8 cellular contexts compared by ENCODE assay signal in genomic region chr14:23285530-23286019, GRCh38. TPM values are rescaled to one million over a fixed set of nuclear protein-coding genes. Genes with fewer than 3 reads are reported as not detected.
DNase-seq lines count a peak whose midpoint lies in the region; ATAC-seq, FAIRE-seq and TF ChIP-seq lines count a peak whose summit lies in the region.

No MANE protein-coding gene starts in this region.

- no peak for TF ChIP-seq POLR2A in stomach (IDR thresholded peaks at IDR 0.05)

- peaks cover 24% of the 10 kb centered on the region for H3K4me1 ChIP-seq in DND-41 (ENCODE audit: insufficient read depth, low read length)
- 0 out of 2 replicates have a peak, but pooled peaks cover 6% of the 10 kb centered on the region for H3K4me1 ChIP-seq in HUES6 (ENCODE audit: control insufficient read depth, insufficient read depth, low read length)
- H3K4me1 ChIP-seq in keratinocyte (ENCODE audit: control insufficient read depth, extremely low read depth, insufficient read depth, low read length): peaks cover 14% of the 10 kb centered on the region
- H3K4me1 ChIP-seq in stomach: peaks cover 11 to 35% (median 29%) of the 10 kb centered on the region in 4 donors

- H2AFZ ChIP-seq in DND-41 (ENCODE audit: low read depth, low read length) (peak overlapping the region; percentile 76), keratinocyte (ENCODE audit: control insufficient read depth, low read length) (peak overlapping the region; percentile 78)

- peak; percentile 31 for DNase-seq in DND-41
- DNase-seq in astrocyte of the spinal cord (ENCODE audit: low read depth, low spot score): no peak
- no peak for DNase-seq in keratinocyte (ENCODE audit: low read depth, low spot score)
- DNase-seq in stomach: no peak
- no peak for DNase-seq in NCI-H446 (lab: John Stamatoyannopoulos, UW)
- no peak for DNase-seq in ureter (ENCODE audit: low spot score)

- dilution Hi-C loops in keratinocyte (cut with MboI; ENCODE audit: extremely low pct_ligation_motif_present, low sequenced_read_pairs): no loop called here

- 0 to 1% (median 1%) methylated on average over 15 to 22 of the region's 22 CpGs for WGBS in stomach, 5 donors

- peak; percentile 38 for ATAC-seq in DND-41 (ENCODE audit: insufficient read depth, low read depth)
- peak; percentile 21 for ATAC-seq in GM21515 (IDR thresholded peaks at IDR 0.05; ENCODE audit: unreplicated experiment)

- H3K4me3 ChIP-seq in DND-41 (ENCODE audit: low read depth in 1 of 2, low read length in 2 of 2): peak overlapping the region; percentile 82 to 84
- H3K4me3 ChIP-seq in HUES6 (ENCODE audit: low read depth, low read length): peak overlapping the region; percentile 73
- peak overlapping the region; percentile 95 for H3K4me3 ChIP-seq in astrocyte of the spinal cord (ENCODE audit: low read depth, low read length)
- peak overlapping the region; percentile 77 to 97 (median 96) for H3K4me3 ChIP-seq in keratinocyte (ENCODE audit: control insufficient read depth in 2 of 3, extremely low read depth in 1 of 3, insufficient read depth in 2 of 3, low read depth in 1 of 3, low read length in 3 of 3)
- peak overlapping the region; percentile 64 to 92 (median 74) for H3K4me3 ChIP-seq in stomach

- intact Hi-C loops in stomach (cut with DNase I; ENCODE audit: low total_unique reads): no loop called here

- no peaks in the 10 kb centered on the region for H4K20me1 ChIP-seq in DND-41 (ENCODE audit: insufficient read depth, low read length)
- H4K20me1 ChIP-seq in keratinocyte (ENCODE audit: control insufficient read depth, extremely low read depth, insufficient read depth, low read length): no peaks in the 10 kb centered on the region

- H3K36me3 ChIP-seq in DND-41 (ENCODE audit: insufficient read depth, low read length) (no peaks in the 10 kb centered on the region; the same call in 1 of the 2 replicates), HUES6 (ENCODE audit: control insufficient read depth, insufficient read depth, low read length) (no peaks in the 10 kb centered on the region), keratinocyte (ENCODE audit: control insufficient read depth in 2 of 2, extremely low read depth in 1 of 2, insufficient read depth in 2 of 2, low read length in 2 of 2) (peaks cover 6 to 7% of the 10 kb centered on the region in 2 experiments), stomach (peaks cover 0 to 6% (median 0%) of the 10 kb centered on the region in 4 donors)

- TF ChIP-seq CTCF in DND-41 (IDR thresholded peaks at IDR 0.05; ENCODE audit: borderline replicate concordance, extremely low read depth, low read length, poor library complexity, severe bottlenecking): no peak
- TF ChIP-seq CTCF in astrocyte of the spinal cord (IDR thresholded peaks at IDR 0.05; ENCODE audit: low read depth, low read length): no peak
- TF ChIP-seq CTCF in keratinocyte (optimal IDR thresholded peaks at IDR 0.05 in 1 of 3, IDR thresholded peaks at IDR 0.05 in 1 of 3, conservative IDR thresholded peaks at IDR 0.05 in 1 of 3; ENCODE audit: extremely low read depth in 1 of 3, insufficient read depth in 2 of 3, low read length in 3 of 3): no peak
- TF ChIP-seq CTCF in stomach (IDR thresholded peaks at IDR 0.05): no peak

- H3K9ac ChIP-seq in DND-41 (ENCODE audit: low read depth, low read length): peak overlapping the region; percentile 74
- peak overlapping the region; percentile 80 for H3K9ac ChIP-seq in HUES6 (ENCODE audit: low read length)
- H3K9ac ChIP-seq in keratinocyte (ENCODE audit: control insufficient read depth, extremely low read depth, insufficient read depth, low read length): peak overlapping the region; percentile 94

- in situ Hi-C loops in astrocyte of the spinal cord (cut with HindIII; ENCODE audit: low sequenced_read_pairs): no loop called here

- no peak for FAIRE-seq in keratinocyte (lab: Jason Lieb, UNC)

- H3K27ac ChIP-seq in DND-41 (ENCODE audit: low read length) (peak overlapping the region; percentile 76), HUES6 (ENCODE audit: low read depth, low read length) (peak overlapping the region; percentile 63; the same call in 1 of the 2 replicates), keratinocyte (ENCODE audit: control insufficient read depth, insufficient read depth, low read length) (peak overlapping the region; percentile 95), stomach (peak overlapping the region; percentile 87 to 97 (median 93))

- H3K9me3 ChIP-seq in DND-41 (ENCODE audit: insufficient read depth, low read length, severe bottlenecking) (no peaks in the 10 kb centered on the region), HUES6 (ENCODE audit: control insufficient read depth, insufficient read depth, low read depth, low read length) (no peaks in the 10 kb centered on the region), keratinocyte (ENCODE audit: control insufficient read depth, low read depth, low read length) (no peaks in the 10 kb centered on the region), stomach (no peaks in the 10 kb centered on the region)

- H3K4me2 ChIP-seq in DND-41 (ENCODE audit: insufficient read depth, low read length): peak overlapping the region; percentile 83
- H3K4me2 ChIP-seq in keratinocyte (ENCODE audit: control insufficient read depth, extremely low read depth, insufficient read depth, low read depth, low read length): peak overlapping the region; percentile 94

- no peaks in the 10 kb centered on the region for H3K27me3 ChIP-seq in DND-41 (ENCODE audit: insufficient read depth, low read length, poor library complexity)
- peaks cover 35% of the 10 kb centered on the region for H3K27me3 ChIP-seq in HUES6 (ENCODE audit: control insufficient read depth, insufficient read depth, low read length)
- no peaks in the 10 kb centered on the region for H3K27me3 ChIP-seq in keratinocyte (ENCODE audit: control insufficient read depth, extremely low read depth, insufficient read depth, low read length)
- no peaks in the 10 kb centered on the region for H3K27me3 ChIP-seq in stomach

- no peak for TF ChIP-seq EP300 in stomach (IDR thresholded peaks at IDR 0.05)

- H3K79me2 ChIP-seq in DND-41 (ENCODE audit: insufficient read depth, low read length): peaks cover 23% of the 10 kb centered on the region
- peaks cover 43% of the 10 kb centered on the region for H3K79me2 ChIP-seq in keratinocyte (ENCODE audit: control insufficient read depth, insufficient read depth, low read length)

- no peaks in the 10 kb centered on the region for H3K9me1 ChIP-seq in keratinocyte (ENCODE audit: control insufficient read depth, extremely low read depth, insufficient read depth, low read length)

RNA-seq across cellular contexts. Expression of gene HOMEZ, which starts 0.4 kb away (rescaled TPM):
- polyA plus RNA-seq in keratinocyte (31.9 to 39.1 TPM (median 34.1 TPM) in 3 replicates), stomach (1 to 10 TPM; 5.8 to 9.6 (median 7.0) TPM)
- polyA plus RNA-seq in keratinocyte (2011; ENCODE audit: low read depth): 3.4 TPM
- polyA plus RNA-seq in keratinocyte (2011; cell fraction: cytosol; rRNA removed): 38.0 and 42.0 TPM in 2 replicates
- 51.0 and 59.6 TPM in 2 replicates for polyA plus RNA-seq in keratinocyte (2011; cell fraction: nucleus; rRNA removed)
- 8.5 and 18.4 TPM in 2 replicates for polyA plus RNA-seq in keratinocyte (2012; ENCODE audit: low replicate concordance)
- 49.8 to 80.6 TPM (median 62.1 TPM) in 3 replicates for polyA minus RNA-seq in keratinocyte
- polyA minus RNA-seq in keratinocyte (2011; cell fraction: cytosol; rRNA and poly(A)+ RNA removed): 33.6 TPM
- 16.6 and 25.3 TPM in 2 replicates for polyA minus RNA-seq in keratinocyte (2011; cell fraction: nucleus; rRNA and poly(A)+ RNA removed)
- total RNA-seq in stomach (100 to 1,000 TPM in 1 of 5 donors, 10 to 100 TPM in 1, 1 to 10 TPM in 3; 5.1 to 103 (median 8.3) TPM), ureter (32.7 TPM)

RNA-seq across cellular contexts. Expression of gene PPP1R3E, which starts 17.1 kb away (rescaled TPM):
- polyA plus RNA-seq in keratinocyte (1.6 to 2.5 TPM (median 1.9 TPM) in 3 replicates), stomach (10 to 100 TPM; 13.5 to 17.6 (median 16.4) TPM)
- 0.97 TPM for polyA plus RNA-seq in keratinocyte (2011; ENCODE audit: low read depth)
- 0.55 and 0.56 TPM in 2 replicates for polyA plus RNA-seq in keratinocyte (2011; cell fraction: cytosol; rRNA removed)
- polyA plus RNA-seq in keratinocyte (2011; cell fraction: nucleus; rRNA removed): 8.6 and 11.6 TPM in 2 replicates
- 0.95 and 5.5 TPM in 2 replicates for polyA plus RNA-seq in keratinocyte (2012; ENCODE audit: low replicate concordance)
- 0.95 to 1.4 TPM (median 0.96 TPM) in 3 replicates for polyA minus RNA-seq in keratinocyte
- 4.8 TPM for polyA minus RNA-seq in keratinocyte (2011; cell fraction: cytosol; rRNA and poly(A)+ RNA removed)
- 0.53 and 1.4 TPM in 2 replicates for polyA minus RNA-seq in keratinocyte (2011; cell fraction: nucleus; rRNA and poly(A)+ RNA removed)
- total RNA-seq in stomach (10 to 100 TPM in 1 of 5 donors, 1 to 10 TPM in 4; 1.7 to 17.0 (median 6.8) TPM), ureter (28.2 TPM)

RNA-seq across cellular contexts. Expression of gene BCL2L2, which starts 21.1 kb away (rescaled TPM):
- polyA plus RNA-seq in keratinocyte (24.0 to 45.7 TPM (median 33.9 TPM) in 3 replicates), stomach (10 to 100 TPM; 28.1 to 84.1 (median 48.4) TPM)
- 9.2 TPM for polyA plus RNA-seq in keratinocyte (2011; ENCODE audit: low read depth)
- polyA plus RNA-seq in keratinocyte (2011; cell fraction: cytosol; rRNA removed): 32.4 and 34.0 TPM in 2 replicates
- 76.1 and 82.5 TPM in 2 replicates for polyA plus RNA-seq in keratinocyte (2011; cell fraction: nucleus; rRNA removed)
- 34.2 and 35.4 TPM in 2 replicates for polyA plus RNA-seq in keratinocyte (2012; ENCODE audit: low replicate concordance)
- polyA minus RNA-seq in keratinocyte: 16.9 to 23.8 TPM (median 19.7 TPM) in 3 replicates
- 10.7 TPM for polyA minus RNA-seq in keratinocyte (2011; cell fraction: cytosol; rRNA and poly(A)+ RNA removed)
- polyA minus RNA-seq in keratinocyte (2011; cell fraction: nucleus; rRNA and poly(A)+ RNA removed): 20.2 and 30.0 TPM in 2 replicates
- total RNA-seq in stomach (10 to 100 TPM; 14.0 to 47.5 (median 39.8) TPM), ureter (51.1 TPM)

RNA-seq across cellular contexts. Expression of gene PABPN1, which starts 35.7 kb away (rescaled TPM):
- polyA plus RNA-seq in keratinocyte (168 to 185 TPM (median 173 TPM) in 3 replicates), stomach (100 to 1,000 TPM; 131 to 190 (median 147) TPM)
- polyA plus RNA-seq in keratinocyte (2011; ENCODE audit: low read depth): 167 TPM
- polyA plus RNA-seq in keratinocyte (2011; cell fraction: cytosol; rRNA removed): 93.9 and 125 TPM in 2 replicates
- 386 and 417 TPM in 2 replicates for polyA plus RNA-seq in keratinocyte (2011; cell fraction: nucleus; rRNA removed)
- 94.2 and 106 TPM in 2 replicates for polyA plus RNA-seq in keratinocyte (2012; ENCODE audit: low replicate concordance)
- 45.9 to 65.9 TPM (median 55.4 TPM) in 3 replicates for polyA minus RNA-seq in keratinocyte
- polyA minus RNA-seq in keratinocyte (2011; cell fraction: cytosol; rRNA and poly(A)+ RNA removed): 53.5 TPM
- polyA minus RNA-seq in keratinocyte (2011; cell fraction: nucleus; rRNA and poly(A)+ RNA removed): 32.5 and 62.2 TPM in 2 replicates
- total RNA-seq in stomach (100 to 1,000 TPM in 2 of 5 donors, 10 to 100 TPM in 3; 24.5 to 152 (median 70.5) TPM), ureter (178 TPM)

RNA-seq across cellular contexts. Expression of gene RNF212B, which starts 47.8 kb away (rescaled TPM):
- polyA plus RNA-seq in keratinocyte: not detected in 3 replicates
- polyA plus RNA-seq in keratinocyte (2011; ENCODE audit: low read depth): not detected
- polyA plus RNA-seq in keratinocyte (2011; cell fraction: cytosol; rRNA removed): not detected in 2 replicates
- not detected in 2 replicates for polyA plus RNA-seq in keratinocyte (2011; cell fraction: nucleus; rRNA removed)
- polyA plus RNA-seq in keratinocyte (2012; ENCODE audit: low replicate concordance): not detected in 2 replicates
- not detected in 3 replicates for polyA minus RNA-seq in keratinocyte
- polyA minus RNA-seq in keratinocyte (2011; cell fraction: cytosol; rRNA and poly(A)+ RNA removed): not detected
- not detected in 2 replicates for polyA minus RNA-seq in keratinocyte (2011; cell fraction: nucleus; rRNA and poly(A)+ RNA removed)
- not detected for total RNA-seq in stomach
- polyA plus RNA-seq in stomach: 1 to 10 TPM in 2 of 3 donors, under 1 TPM in 1; 0.40 to 1.1 (median 1.1) TPM
- total RNA-seq in ureter: not detected
